8 cellular contexts compared by ENCODE assay signal in genomic region chr17:49494937-49495841, GRCh38. TPM values are rescaled to one million over a fixed set of nuclear protein-coding genes. Genes with fewer than 3 reads are reported as not detected.
DNase-seq lines count a peak whose midpoint lies in the region; ATAC-seq lines count a peak whose summit lies in the region.

TSS of gene NGFR (plus strand) at chr17:49495293. CDS start at chr17:49495418, 125 bp downstream.

- H3K36me3 ChIP-seq in ACC112 (ENCODE audit: insufficient read depth, low read length) (no peaks in the 10 kb centered on the region), ectodermal cell (ENCODE audit: control insufficient read depth, insufficient read depth, low read length) (no peaks in the 10 kb centered on the region)

- DNase-seq in NCI-H146 treated with DMSO at 0.1 percent for 48 hours (lab: John Stamatoyannopoulos, UW; ENCODE audit: unreplicated experiment), result peak; percentile 6
- peak; percentile 85 for DNase-seq in activated CD4-positive, alpha-beta T cell treated with anti-CD3 and anti-CD28 coated beads, Interleukin-2, amount 10 ng/mL, durations not matched to agents 24 days and 14 days
- peak; percentile 28 to 57 for DNase-seq in memory B cell (ENCODE audit: low spot score in 2 of 2)
- DNase-seq in stimulated activated CD8-positive, alpha-beta memory T cell treated with anti-CD3 and anti-CD28 coated beads, Interleukin-4, amount 100 ng/mL, for 48 hours, result peak; percentile 57

- H3K4me1 ChIP-seq in ACC112 (ENCODE audit: control insufficient read depth, insufficient read depth, low read length, unreplicated experiment) (no peaks in the 10 kb centered on the region), ectodermal cell (ENCODE audit: control insufficient read depth, insufficient read depth, low read length) (no peaks in the 10 kb centered on the region)

- H3K27ac ChIP-seq in ACC112 (ENCODE audit: low read depth, low read length), result no peak within 1 kb of the TSS
- H3K27ac ChIP-seq in ectodermal cell (ENCODE audit: insufficient read depth, low read depth, low read length, poor library complexity, severe bottlenecking), result no peak within 1 kb of the TSS

- H2AFZ ChIP-seq in ACC112 (ENCODE audit: low read length, unreplicated experiment), result no peak within 1 kb of the TSS

- 1% methylated on average over 81 of the region's 81 CpGs for WGBS in ectodermal cell, 2 experiments

- no peaks in the 10 kb centered on the region for H3K79me2 ChIP-seq in ACC112 (ENCODE audit: control insufficient read depth, insufficient read depth, low read length, unreplicated experiment)

- no peaks in the 10 kb centered on the region for H3K9me3 ChIP-seq in ectodermal cell (ENCODE audit: control insufficient read depth, low read length)

- ATAC-seq in GM18498 (IDR thresholded peaks at IDR 0.05; ENCODE audit: unreplicated experiment) (peak; percentile 42), memory B cell (ENCODE audit: low read depth) (peak; percentile 55), HG02973 (IDR thresholded peaks at IDR 0.05; ENCODE audit: unreplicated experiment) (no peak)

- H3K4me1 Mint-ChIP-seq in activated CD4-positive, alpha-beta T cell treated with anti-CD3 and anti-CD28 coated beads, Interleukin-2, amount 10 ng/mL, durations not matched to agents 24 days and 14 days, result peaks cover 20% of the 10 kb centered on the region
- H3K4me1 Mint-ChIP-seq in memory B cell, result peaks cover 19% of the 10 kb centered on the region

- peak within 1 kb of the TSS; percentile 82 for H3K4me3 Mint-ChIP-seq in activated CD4-positive, alpha-beta T cell treated with anti-CD3 and anti-CD28 coated beads, Interleukin-2, amount 10 ng/mL, durations not matched to agents 24 days and 14 days
- H3K4me3 Mint-ChIP-seq in memory B cell, result peak within 1 kb of the TSS; percentile 90

- peaks cover 75% of the 10 kb centered on the region for H3K27me3 Mint-ChIP-seq in activated CD4-positive, alpha-beta T cell treated with anti-CD3 and anti-CD28 coated beads, Interleukin-2, amount 10 ng/mL, durations not matched to agents 24 days and 14 days
- H3K27me3 Mint-ChIP-seq in memory B cell, result peaks cover 28% of the 10 kb centered on the region

- H3K36me3 Mint-ChIP-seq in activated CD4-positive, alpha-beta T cell treated with anti-CD3 and anti-CD28 coated beads, Interleukin-2, amount 10 ng/mL, durations not matched to agents 24 days and 14 days (ENCODE audit: low read depth), result no peaks in the 10 kb centered on the region
- no peaks in the 10 kb centered on the region for H3K36me3 Mint-ChIP-seq in memory B cell

- intact Hi-C loops in activated CD4-positive, alpha-beta T cell treated with anti-CD3 and anti-CD28 coated beads, Interleukin-2, amount 10 ng/mL, durations not matched to agents 24 days and 14 days (cut with micrococcal nuclease), result loop anchor here (2.0 to 5.0 kb wide), 3 partner anchors 62 to 498 kb away; partner anchors contain the start of gene IGF2BP1

- H3K9me3 Mint-ChIP-seq in activated CD4-positive, alpha-beta T cell treated with anti-CD3 and anti-CD28 coated beads, Interleukin-2, amount 10 ng/mL, durations not matched to agents 24 days and 14 days, result no peaks in the 10 kb centered on the region
- no peaks in the 10 kb centered on the region for H3K9me3 Mint-ChIP-seq in memory B cell

- H3K27me3 ChIP-seq in ACC112 (ENCODE audit: insufficient read depth, low read length) (peaks cover 75% of the 10 kb centered on the region), ectodermal cell (ENCODE audit: control insufficient read depth, insufficient read depth, low read length, poor library complexity, severe bottlenecking) (peaks cover 56% of the 10 kb centered on the region)

- peak within 1 kb of the TSS; percentile 58 for H3K4me3 ChIP-seq in ACC112 (ENCODE audit: low read depth, low read length)
- H3K4me3 ChIP-seq in ectodermal cell (ENCODE audit: insufficient read depth, low read depth, low read length), result peak within 1 kb of the TSS; percentile 61

- H3K27ac Mint-ChIP-seq in activated CD4-positive, alpha-beta T cell treated with anti-CD3 and anti-CD28 coated beads, Interleukin-2, amount 10 ng/mL, durations not matched to agents 24 days and 14 days, result peak within 1 kb of the TSS; percentile 47
- peak within 1 kb of the TSS; percentile 79 for H3K27ac Mint-ChIP-seq in memory B cell

RNA-seq across cellular contexts. Expression of gene NGFR, which starts in this region (rescaled TPM):
- total RNA-seq in activated CD4-positive, alpha-beta T cell treated with anti-CD3 and anti-CD28 coated beads, Interleukin-2, amount 10 ng/mL, durations not matched to agents 24 days and 14 days, result 0.33 TPM in 1 of 2 replicates, not detected in the other
- polyA plus RNA-seq in ectodermal cell (2013, experiment 1 of 4), result 33.1 TPM
- polyA plus RNA-seq in ectodermal cell (2013, experiment 2 of 4), result 38.7 TPM
- polyA plus RNA-seq in ectodermal cell (2013, experiment 3 of 4), result 33.9 TPM
- 37.2 TPM for polyA plus RNA-seq in ectodermal cell (2013, experiment 4 of 4)

Comparison
In these comparisons a context has a peak if more than half of its experiments do, and no peak if none do; other contexts are left out.
1. Peak in DNase-seq in activated CD4-positive, alpha-beta T cell treated with anti-CD3 and anti-CD28 coated beads, Interleukin-2, amount 10 ng/mL, durations not matched to agents 24 days and 14 days; RNA of the gene not detected or under 1 TPM.
2. DNase-seq: peak in every context shown above with its lines; median percentile 85 in activated CD4-positive, alpha-beta T cell treated with anti-CD3 and anti-CD28 coated beads, Interleukin-2, amount 10 ng/mL, durations not matched to agents 24 days and 14 days; 57 in stimulated activated CD8-positive, alpha-beta memory T cell treated with anti-CD3 and anti-CD28 coated beads, Interleukin-4, amount 100 ng/mL, for 48 hours; 42 in memory B cell; 6 in NCI-H146 treated with DMSO at 0.1 percent for 48 hours.